Comparison of ENCODE assay signal across 8 cellular contexts in the genomic region with DNA sequence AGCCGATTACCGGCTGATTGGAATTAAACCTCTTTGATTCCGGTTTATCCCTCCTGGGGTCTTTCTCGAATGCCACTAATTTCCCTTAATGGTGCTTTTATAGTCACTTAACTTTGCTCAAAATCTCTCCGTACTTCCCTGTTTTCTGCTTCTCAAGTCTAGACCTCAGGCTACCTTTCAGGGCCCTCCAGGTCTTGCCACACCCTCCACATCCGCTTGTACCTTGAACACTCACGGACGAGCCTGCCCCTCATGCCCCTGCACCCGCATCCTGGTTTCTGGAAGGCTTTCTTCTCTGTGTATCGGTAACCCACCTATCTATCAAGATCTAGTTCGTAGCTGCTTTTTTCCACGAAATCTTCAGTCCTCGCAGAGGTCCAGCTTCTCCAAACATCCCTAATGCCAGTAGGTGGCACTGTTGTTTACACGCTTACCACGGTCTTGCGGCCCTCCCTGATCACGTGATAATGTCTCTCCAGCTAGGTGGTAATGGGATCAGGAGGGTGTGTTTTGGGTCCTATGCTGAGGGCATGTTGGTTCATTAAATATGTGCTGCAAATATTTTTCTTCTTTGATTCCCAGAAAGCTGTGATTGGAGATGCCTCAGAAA. TPM values are rescaled to one million over a fixed set of nuclear protein-coding genes. Genes with fewer than 3 reads are reported as not detected.
DNase-seq lines count a peak whose midpoint lies in the region; ATAC-seq and TF ChIP-seq lines count a peak whose summit lies in the region.

No MANE protein-coding gene starts in this region.

- TF ChIP-seq CTCF in transverse colon (IDR thresholded peaks at IDR 0.05), result peak; percentile 50 to 63 (median 53)

- no peak overlapping the region for H3K27ac ChIP-seq in transverse colon

- in situ Hi-C loops in transverse colon (cut with MboI; ENCODE audit: low pct_ligation_motif_present in 1 of 4, low pct_unique_long_range_greater_than_20kb in 1 of 4, low sequenced_read_pairs in 3 of 4), result loop anchor here in 1 of 4 donors (25.0 kb wide), 1 partner anchor 293 kb away; no protein-coding TSS in a partner anchor

- intact Hi-C loops in transverse colon (cut with DNase I; ENCODE audit: low total_unique reads), result loop anchor here (5.0 kb wide), 1 partner anchor 278 kb away; no protein-coding TSS in a partner anchor

- peak; percentile 79 for DNase-seq in DMS 273 (lab: John Stamatoyannopoulos, UW; ENCODE audit: unreplicated experiment)
- DNase-seq in NCI-H1105 (lab: John Stamatoyannopoulos, UW), result peak; percentile 36
- DNase-seq in SKM-1 treated with dmso at 0.1 percent for 144 hours (lab: John Stamatoyannopoulos, UW; ENCODE audit: unreplicated experiment), result peak; percentile 69
- peak; percentile 63 for DNase-seq in cerebellar cortex (ENCODE audit: low spot score)
- DNase-seq in left lobe of liver (ENCODE audit: low spot score), result no peak
- peak; percentile 36 for DNase-seq in transverse colon

- H3K4me3 ChIP-seq in transverse colon, result no peak overlapping the region

- TF ChIP-seq EP300 in transverse colon (IDR thresholded peaks at IDR 0.05; ENCODE audit: low read depth), result no peak

- WGBS in transverse colon (ENCODE audit: low coverage in 1 of 2), 2 donors, result 22 to 26% methylated on average over 13 to 17 of the region's 17 CpGs

- ATAC-seq in GM21717 (IDR thresholded peaks at IDR 0.05; ENCODE audit: unreplicated experiment) (peak; percentile 52), left lobe of liver (peak; percentile 92), HG02678 (IDR thresholded peaks at IDR 0.05; ENCODE audit: unreplicated experiment) (no peak)

- peaks cover 0 to 7% (median 0%) of the 10 kb centered on the region in 4 donors for H3K4me1 ChIP-seq in transverse colon

- H3K36me3 ChIP-seq in transverse colon, result no peaks in the 10 kb centered on the region

- H3K9me3 ChIP-seq in transverse colon, result no peaks in the 10 kb centered on the region

- H3K27me3 ChIP-seq in transverse colon, result peaks cover 19% of the 10 kb centered on the region

- no peak for TF ChIP-seq POLR2A in transverse colon (IDR thresholded peaks at IDR 0.05)

RNA-seq across cellular contexts. Expression of gene ATP12A, which starts 13.8 kb away (rescaled TPM):
- not detected for total RNA-seq in left lobe of liver
- under 1 TPM in 1 of 4 donors, not detected in 3; 0.14 TPM for total RNA-seq in transverse colon
